1 cellular context compared by ENCODE assay signal in genomic region chr11:73566977-73567755, GRCh38.
A peak's percentile ranks its signal among the peaks of the same experiment; 100 is the strongest.
TF ChIP-seq lines count a peak whose summit lies in the region.

No MANE protein-coding gene starts in this region.

TF ChIP-seq in HEK293, 187 proteins besides CTCF, POLR2A, EP300 and RAD21 (continued from another document):
- TF ChIP-seq BCL6B (tag by site-specific recombination; IDR thresholded peaks at IDR 0.05) (no peak), ZNF366 (tag by site-specific recombination; conservative IDR thresholded peaks at IDR 0.05) (peak; percentile 82), ZNF433 (tag by site-specific recombination; IDR thresholded peaks at IDR 0.05; ENCODE audit: low read depth) (no peak), ZBTB21 (tag by site-specific recombination; IDR thresholded peaks at IDR 0.05) (peak; percentile 90), ZSCAN23 (tag by site-specific recombination; IDR thresholded peaks at IDR 0.05) (peak; percentile 93), ZFHX2 (tag by site-specific recombination; conservative IDR thresholded peaks at IDR 0.05) (no peak), SCRT2 (tag by site-specific recombination; IDR thresholded peaks at IDR 0.05) (peak; percentile 54; the same call in 1 of the 2 replicates), ZNF558 (tag by site-specific recombination; IDR thresholded peaks at IDR 0.05) (peak; percentile 64; the same call in 1 of the 2 replicates), ZNF24 (tag by site-specific recombination; IDR thresholded peaks at IDR 0.05) (peak; percentile 95), ZNF175 (tag by site-specific recombination; IDR thresholded peaks at IDR 0.05) (no peak), FEZF1 (tag by site-specific recombination; IDR thresholded peaks at IDR 0.05) (peak; percentile 92), ZNF391 (tag by site-specific recombination; IDR thresholded peaks at IDR 0.05; ENCODE audit: borderline replicate concordance, low read depth) (peak; percentile 93), ZNF843 (tag by site-specific recombination; IDR thresholded peaks at IDR 0.05) (peak; percentile 99), TSHZ1 (tag by site-specific recombination; IDR thresholded peaks at IDR 0.05; ENCODE audit: borderline replicate concordance) (peak; percentile 93), SP3 (tag by site-specific recombination; IDR thresholded peaks at IDR 0.05) (peak; percentile 53), TRIM28 (IDR thresholded peaks at IDR 0.05; ENCODE audit: borderline replicate concordance, low read length) (0 out of 2 replicates have a peak, but pooled peaks have one; percentile 76), ZNF660 (tag by site-specific recombination; IDR thresholded peaks at IDR 0.05) (0 out of 2 replicates have a peak, but pooled peaks have one; percentile 29), ZNF37A (tag by site-specific recombination; IDR thresholded peaks at IDR 0.05) (no peak)
- TF ChIP-seq, protein P1, sequence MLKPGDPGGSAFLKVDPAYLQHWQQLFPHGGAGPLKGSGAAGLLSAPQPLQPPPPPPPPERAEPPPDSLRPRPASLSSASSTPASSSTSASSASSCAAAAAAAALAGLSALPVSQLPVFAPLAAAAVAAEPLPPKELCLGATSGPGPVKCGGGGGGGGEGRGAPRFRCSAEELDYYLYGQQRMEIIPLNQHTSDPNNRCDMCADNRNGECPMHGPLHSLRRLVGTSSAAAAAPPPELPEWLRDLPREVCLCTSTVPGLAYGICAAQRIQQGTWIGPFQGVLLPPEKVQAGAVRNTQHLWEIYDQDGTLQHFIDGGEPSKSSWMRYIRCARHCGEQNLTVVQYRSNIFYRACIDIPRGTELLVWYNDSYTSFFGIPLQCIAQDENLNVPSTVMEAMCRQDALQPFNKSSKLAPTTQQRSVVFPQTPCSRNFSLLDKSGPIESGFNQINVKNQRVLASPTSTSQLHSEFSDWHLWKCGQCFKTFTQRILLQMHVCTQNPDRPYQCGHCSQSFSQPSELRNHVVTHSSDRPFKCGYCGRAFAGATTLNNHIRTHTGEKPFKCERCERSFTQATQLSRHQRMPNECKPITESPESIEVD (tag by site-specific recombination; IDR thresholded peaks at IDR 0.05), result peak; percentile 96
- TF ChIP-seq, protein P2, sequence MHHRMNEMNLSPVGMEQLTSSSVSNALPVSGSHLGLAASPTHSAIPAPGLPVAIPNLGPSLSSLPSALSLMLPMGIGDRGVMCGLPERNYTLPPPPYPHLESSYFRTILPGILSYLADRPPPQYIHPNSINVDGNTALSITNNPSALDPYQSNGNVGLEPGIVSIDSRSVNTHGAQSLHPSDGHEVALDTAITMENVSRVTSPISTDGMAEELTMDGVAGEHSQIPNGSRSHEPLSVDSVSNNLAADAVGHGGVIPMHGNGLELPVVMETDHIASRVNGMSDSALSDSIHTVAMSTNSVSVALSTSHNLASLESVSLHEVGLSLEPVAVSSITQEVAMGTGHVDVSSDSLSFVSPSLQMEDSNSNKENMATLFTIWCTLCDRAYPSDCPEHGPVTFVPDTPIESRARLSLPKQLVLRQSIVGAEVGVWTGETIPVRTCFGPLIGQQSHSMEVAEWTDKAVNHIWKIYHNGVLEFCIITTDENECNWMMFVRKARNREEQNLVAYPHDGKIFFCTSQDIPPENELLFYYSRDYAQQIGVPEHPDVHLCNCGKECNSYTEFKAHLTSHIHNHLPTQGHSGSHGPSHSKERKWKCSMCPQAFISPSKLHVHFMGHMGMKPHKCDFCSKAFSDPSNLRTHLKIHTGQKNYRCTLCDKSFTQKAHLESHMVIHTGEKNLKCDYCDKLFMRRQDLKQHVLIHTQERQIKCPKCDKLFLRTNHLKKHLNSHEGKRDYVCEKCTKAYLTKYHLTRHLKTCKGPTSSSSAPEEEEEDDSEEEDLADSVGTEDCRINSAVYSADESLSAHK (tag by site-specific recombination; IDR thresholded peaks at IDR 0.05), result peak; percentile 86
- TF ChIP-seq, protein P3, sequence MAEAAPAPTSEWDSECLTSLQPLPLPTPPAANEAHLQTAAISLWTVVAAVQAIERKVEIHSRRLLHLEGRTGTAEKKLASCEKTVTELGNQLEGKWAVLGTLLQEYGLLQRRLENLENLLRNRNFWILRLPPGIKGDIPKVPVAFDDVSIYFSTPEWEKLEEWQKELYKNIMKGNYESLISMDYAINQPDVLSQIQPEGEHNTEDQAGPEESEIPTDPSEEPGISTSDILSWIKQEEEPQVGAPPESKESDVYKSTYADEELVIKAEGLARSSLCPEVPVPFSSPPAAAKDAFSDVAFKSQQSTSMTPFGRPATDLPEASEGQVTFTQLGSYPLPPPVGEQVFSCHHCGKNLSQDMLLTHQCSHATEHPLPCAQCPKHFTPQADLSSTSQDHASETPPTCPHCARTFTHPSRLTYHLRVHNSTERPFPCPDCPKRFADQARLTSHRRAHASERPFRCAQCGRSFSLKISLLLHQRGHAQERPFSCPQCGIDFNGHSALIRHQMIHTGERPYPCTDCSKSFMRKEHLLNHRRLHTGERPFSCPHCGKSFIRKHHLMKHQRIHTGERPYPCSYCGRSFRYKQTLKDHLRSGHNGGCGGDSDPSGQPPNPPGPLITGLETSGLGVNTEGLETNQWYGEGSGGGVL (tag by site-specific recombination; IDR thresholded peaks at IDR 0.05), result peak; percentile 77
